12 cellular contexts compared by ENCODE assay signal in genomic region chr2:5908030-5908429, GRCh38.
DNase-seq lines count a peak whose midpoint lies in the region; ATAC-seq and TF ChIP-seq lines count a peak whose summit lies in the region.
"Had no signal": no experiment of that assay in that cellular context is flagged by ENCODE, and none has a peak within 500 bp of the region (broad histone marks: within the 10 kb centered on the region; RNA-seq: fewer than 3 reads in every experiment).

No MANE protein-coding gene starts in this region.

- in situ Hi-C loops in astrocyte of the cerebellum (cut with HindIII; ENCODE audit: low sequenced_read_pairs): loop anchor here (25.0 kb wide), 1 partner anchor 196 kb away; no protein-coding TSS in a partner anchor

- no peaks in the 10 kb centered on the region for H3K9me3 ChIP-seq in MM.1S (replicated peaks; ENCODE audit: insufficient read depth, low read length)
- H3K9me3 ChIP-seq: HAP-1 had no signal

- POLR2A ChIA-PET in activated CD4-positive, alpha-beta T cell treated with anti-CD3 and anti-CD28 coated beads for 36 hours (lab: Charles Lee): no interaction called here

- TF ChIP-seq CTCF in AG10803 (conservative IDR thresholded peaks at IDR 0.05; ENCODE audit: low read length) (no peak), MM.1S (IDR thresholded peaks at IDR 0.05; ENCODE audit: low read length) (no peak), astrocyte of the cerebellum (IDR thresholded peaks at IDR 0.05; ENCODE audit: low read depth, low read length, missing control alignments) (no peak), dorsolateral prefrontal cortex (IDR thresholded peaks at IDR 0.05 in 54 of 56, conservative IDR thresholded peaks at IDR 0.05 in 2 of 56; ENCODE audit: low read depth in 1 of 56, partially characterized antibody in 56 of 56) (no peak), GM10266 (IDR thresholded peaks at IDR 0.05; ENCODE audit: control insufficient read depth, insufficient read depth, low read depth, missing control alignments) (no peak)

- H3F3A ChIP-seq in MM.1S (ENCODE audit: insufficient read depth, low read length): no peaks in the 10 kb centered on the region

- H3K4me3 Mint-ChIP-seq in activated CD4-positive, alpha-beta T cell treated with anti-CD3 and anti-CD28 coated beads for 36 hours: no peak overlapping the region
- H3K4me3 Mint-ChIP-seq: CD4-positive, CD25-positive, alpha-beta regulatory T cell had no signal

- no peaks in the 10 kb centered on the region for H3K27me3 Mint-ChIP-seq in activated CD4-positive, alpha-beta T cell treated with anti-CD3 and anti-CD28 coated beads for 36 hours
- H3K27me3 Mint-ChIP-seq: CD4-positive, CD25-positive, alpha-beta regulatory T cell had no signal

- H3K36me3 Mint-ChIP-seq in activated CD4-positive, alpha-beta T cell treated with anti-CD3 and anti-CD28 coated beads for 36 hours (ENCODE audit: low read depth): no peaks in the 10 kb centered on the region
- H3K36me3 Mint-ChIP-seq: CD4-positive, CD25-positive, alpha-beta regulatory T cell had no signal

- no peaks in the 10 kb centered on the region for H3K79me2 ChIP-seq in MM.1S (ENCODE audit: low read length)

- no peak overlapping the region for H3K27ac Mint-ChIP-seq in activated CD4-positive, alpha-beta T cell treated with anti-CD3 and anti-CD28 coated beads for 36 hours
- H3K27ac Mint-ChIP-seq: CD4-positive, CD25-positive, alpha-beta regulatory T cell had no signal

- H3K9me3 Mint-ChIP-seq in activated CD4-positive, alpha-beta T cell treated with anti-CD3 and anti-CD28 coated beads for 36 hours (ENCODE audit: low read depth): no peaks in the 10 kb centered on the region

- H3K27ac ChIP-seq in MM.1S (ENCODE audit: low read length) (no peak overlapping the region), dorsolateral prefrontal cortex (no peak overlapping the region)

- CTCF ChIA-PET in activated CD4-positive, alpha-beta T cell treated with anti-CD3 and anti-CD28 coated beads for 36 hours (lab: Charles Lee): no interaction called here

- H4K20me1 ChIP-seq in MM.1S (ENCODE audit: insufficient read depth, low read length): no peaks in the 10 kb centered on the region

- H3K9ac ChIP-seq in MM.1S (ENCODE audit: low read length): no peak overlapping the region

- H3K4me2 ChIP-seq in MM.1S (ENCODE audit: low read depth, low read length): no peak overlapping the region

- no peaks in the 10 kb centered on the region for H3K36me3 ChIP-seq in MM.1S (replicated peaks; ENCODE audit: insufficient read depth, low read length)
- H3K36me3 ChIP-seq: HAP-1 had no signal

- no peaks in the 10 kb centered on the region for H3K9me2 ChIP-seq in MM.1S (replicated peaks; ENCODE audit: insufficient read depth, low read length)

- ATAC-seq in activated CD4-positive, alpha-beta T cell treated with anti-CD3 and anti-CD28 coated beads for 36 hours: no peak
- ATAC-seq in HG02840 (IDR thresholded peaks at IDR 0.05; ENCODE audit: low FRiP score, unreplicated experiment): no peak
- ATAC-seq: HepG2 had no signal

- H2AFZ ChIP-seq in MM.1S (ENCODE audit: low read length): no peak overlapping the region

- no peaks in the 10 kb centered on the region for H3K4me1 Mint-ChIP-seq in activated CD4-positive, alpha-beta T cell treated with anti-CD3 and anti-CD28 coated beads for 36 hours
- H3K4me1 Mint-ChIP-seq: CD4-positive, CD25-positive, alpha-beta regulatory T cell had no signal

- H3K4me1 ChIP-seq in MM.1S (ENCODE audit: low read length): peaks cover 11% of the 10 kb centered on the region
- H3K4me1 ChIP-seq: HAP-1 had no signal

- no peak overlapping the region for H3K4me3 ChIP-seq in AG10803 (ENCODE audit: low read length)
- H3K4me3 ChIP-seq in MM.1S (ENCODE audit: low read length): no peak overlapping the region
- H3K4me3 ChIP-seq in astrocyte of the cerebellum (ENCODE audit: low read depth, low read length): no peak overlapping the region
- no peak overlapping the region for H3K4me3 ChIP-seq in dorsolateral prefrontal cortex
- H3K4me3 ChIP-seq: HAP-1 had no signal

- intact Hi-C loops in activated CD4-positive, alpha-beta T cell treated with anti-CD3 and anti-CD28 coated beads for 36 hours (cut with DNase I, micrococcal nuclease): no loop called here
- intact Hi-C loops in dorsolateral prefrontal cortex (cut with DNase I): no loop called here

- DNase-seq in AG10803 (ENCODE audit: low read depth) (peak; percentile 3), MM.1S (peak; percentile 60), astrocyte of the cerebellum (ENCODE audit: low read depth) (peak; percentile 37), myocyte (ENCODE audit: low read depth) (peak; percentile 1), dorsolateral prefrontal cortex (no peak), GM10266 (ENCODE audit: extremely low spot score) (no peak)
- no peak for DNase-seq in activated CD4-positive, alpha-beta T cell treated with anti-CD3 and anti-CD28 coated beads for 36 hours
- DNase-seq: CD4-positive, CD25-positive, alpha-beta regulatory T cell; DMS53 had no signal

- no peaks in the 10 kb centered on the region for H3K27me3 ChIP-seq in MM.1S (replicated peaks; ENCODE audit: insufficient read depth, low read length)
- H3K27me3 ChIP-seq in dorsolateral prefrontal cortex: peaks cover 0 to 10% (median 0%) of the 10 kb centered on the region in 45 donors

Comparison
In these comparisons a context has a peak if more than half of its experiments do, and no peak if none do; other contexts are left out.
1. DNase-seq: peak in AG10803 (single experiment), MM.1S (single experiment), astrocyte of the cerebellum (single experiment) and myocyte (single experiment); none in activated CD4-positive, alpha-beta T cell treated with anti-CD3 and anti-CD28 coated beads for 36 hours (single experiment), dorsolateral prefrontal cortex (0 of 10) and GM10266 (single experiment).